In genomic region chr3:195918176-195918575, GRCh38 we compare ENCODE assay signal across 16 cellular contexts. TPM values are rescaled to one million over a fixed set of nuclear protein-coding genes. Genes with fewer than 3 reads are reported as not detected.
A peak's percentile ranks its signal among the peaks of the same experiment; 100 is the strongest.
DNase-seq lines count a peak whose midpoint lies in the region; ATAC-seq and TF ChIP-seq lines count a peak whose summit lies in the region.
"Had no signal": no experiment of that assay in that cellular context is flagged by ENCODE, and none has a peak within 500 bp of the region (broad histone marks: within the 10 kb centered on the region; RNA-seq: fewer than 3 reads in every experiment).

No MANE protein-coding gene starts in this region.

- peak; percentile 55 for DNase-seq in activated effector memory CD4-positive, alpha-beta T cell treated with anti-CD3 and anti-CD28 coated beads, Interleukin-2, amount 50 U/mL, for 16 hours
- no peak for DNase-seq in activated effector memory CD4-positive, alpha-beta T cell treated with Interleukin-2 at 50 U/mL for 16 hours
- peak in 2 of 3 donors; percentile 26 to 47 for DNase-seq in Peyer's patch
- peak; percentile 14 for DNase-seq in left lobe of liver (ENCODE audit: low spot score)
- DNase-seq in sigmoid colon, result peak; percentile 26
- no peak for DNase-seq in HUDEP-2 (lab: John Stamatoyannopoulos, UW; ENCODE audit: unreplicated experiment in 76 of 76)
- DNase-seq: Caco-2; CD8-positive, alpha-beta memory T cell; DMS53; IMR-90 had no signal

- no peak for ATAC-seq in left lobe of liver
- ATAC-seq in GM18867 (IDR thresholded peaks at IDR 0.05; ENCODE audit: unreplicated experiment), result no peak
- no peak for ATAC-seq in HG03196 (IDR thresholded peaks at IDR 0.05; ENCODE audit: unreplicated experiment)
- ATAC-seq: GM23338 had no signal

- no peak for TF ChIP-seq EP300 in sigmoid colon (IDR thresholded peaks at IDR 0.05)

- H3K9me3 ChIP-seq in Peyer's patch (no peaks in the 10 kb centered on the region), sigmoid colon (no peaks in the 10 kb centered on the region)
- H3K9me3 ChIP-seq: BLaER1, Caco-2, HAP-1 had no signal

- 89 to 93% methylated on average over 14 of the region's 14 CpGs for WGBS in sigmoid colon, 2 donors

- H3K36me3 ChIP-seq in Peyer's patch, result no peaks in the 10 kb centered on the region
- H3K36me3 ChIP-seq in sigmoid colon, result no peaks in the 10 kb centered on the region
- H3K36me3 ChIP-seq: BLaER1, HAP-1 had no signal

- intact Hi-C loops in sigmoid colon (cut with DNase I), result no loop called here

- TF ChIP-seq POLR2A in Peyer's patch (IDR thresholded peaks at IDR 0.05), result no peak
- no peak for TF ChIP-seq POLR2A in sigmoid colon (IDR thresholded peaks at IDR 0.05)

- TF ChIP-seq CTCF in Peyer's patch (IDR thresholded peaks at IDR 0.05), result no peak
- no peak for TF ChIP-seq CTCF in sigmoid colon (IDR thresholded peaks at IDR 0.05)

- H3K27ac ChIP-seq in Peyer's patch, result no peak overlapping the region
- H3K27ac ChIP-seq in sigmoid colon, result no peak overlapping the region
- H3K27ac ChIP-seq: 22Rv1, BLaER1 had no signal

- no peaks in the 10 kb centered on the region for H3K27me3 ChIP-seq in Peyer's patch
- H3K27me3 ChIP-seq in sigmoid colon, result peaks cover 0 to 10% (median 0%) of the 10 kb centered on the region in 3 donors
- H3K27me3 ChIP-seq: BLaER1 had no signal

- H3K4me1 ChIP-seq in Peyer's patch (peaks cover 0 to 6% (median 2%) of the 10 kb centered on the region in 4 donors), sigmoid colon (peaks cover 0 to 13% (median 12%) of the 10 kb centered on the region in 4 donors)

- no peak overlapping the region for H3K4me3 ChIP-seq in Peyer's patch
- H3K4me3 ChIP-seq in sigmoid colon, result no peak overlapping the region
- H3K4me3 ChIP-seq: BLaER1, GM23338, HAP-1 had no signal

RNA-seq across cellular contexts. Expression of gene TNK2, which starts 9.8 kb away (rescaled TPM):
- total RNA-seq in Peyer's patch, result 100 to 1,000 TPM in 1 of 4 donors, 10 to 100 TPM in 3; 18.6 to 149 (median 24.6) TPM
- total RNA-seq in left lobe of liver, result 55.2 TPM
- total RNA-seq in sigmoid colon, result 10 to 100 TPM; 12.5 to 41.0 (median 18.1) TPM
- polyA plus RNA-seq in sigmoid colon, result 10 to 100 TPM in 2 of 3 donors, 1 to 10 TPM in 1; 8.4 to 44.0 (median 17.1) TPM

Comparison
In these comparisons a context has a peak if more than half of its experiments do, and no peak if none do; other contexts are left out.
1. DNase-seq: peak in activated effector memory CD4-positive, alpha-beta T cell treated with anti-CD3 and anti-CD28 coated beads, Interleukin-2, amount 50 U/mL, for 16 hours (single experiment), Peyer's patch (2 of 3), left lobe of liver (single experiment) and sigmoid colon (single experiment); none in activated effector memory CD4-positive, alpha-beta T cell treated with Interleukin-2 at 50 U/mL for 16 hours (single experiment) and HUDEP-2 (0 of 76).